In the genomic region with DNA sequence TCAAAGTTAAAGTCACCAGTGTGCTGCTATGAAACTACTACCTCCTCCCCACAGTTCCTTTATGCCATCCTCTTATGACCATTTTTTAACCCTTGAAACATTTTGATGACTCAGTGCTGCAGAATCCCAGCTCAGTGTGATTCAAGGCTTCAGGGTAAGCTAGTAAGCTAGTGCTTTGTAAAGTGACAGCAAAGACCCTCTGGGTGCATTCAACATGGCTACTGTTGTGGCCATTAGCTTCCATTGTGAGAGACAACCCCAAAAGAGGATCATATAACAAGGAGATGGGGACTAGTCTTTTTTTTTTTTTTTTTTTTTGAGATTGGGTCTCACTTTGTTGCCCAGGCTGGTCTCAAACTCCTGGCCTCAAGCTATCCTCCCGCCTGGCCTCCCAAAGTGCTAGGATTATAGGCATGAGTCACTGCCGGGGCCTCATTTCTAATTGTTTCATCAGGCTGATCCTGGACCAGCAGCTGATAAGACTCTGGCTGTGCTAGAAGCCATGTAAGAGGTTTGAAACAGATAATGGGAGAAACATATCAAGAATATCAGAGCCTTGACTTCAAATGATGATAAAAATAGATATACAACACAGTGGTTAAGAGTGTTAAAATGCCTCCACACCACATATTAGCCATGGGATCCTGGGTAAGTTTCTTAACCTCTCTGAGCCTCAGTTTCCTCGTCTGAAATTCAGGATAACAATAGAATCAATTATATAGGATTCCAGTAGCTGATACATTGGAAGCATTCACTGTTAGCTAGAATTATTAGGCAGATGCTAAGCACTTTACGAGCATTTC, we compare ENCODE assay signal across 14 cellular contexts.
A peak's percentile ranks its signal among the peaks of the same experiment; 100 is the strongest.
DNase-seq lines count a peak whose midpoint lies in the region; ATAC-seq, FAIRE-seq and TF ChIP-seq lines count a peak whose summit lies in the region.
"Had no signal": no experiment of that assay in that cellular context is flagged by ENCODE, and none has a peak within 500 bp of the region (broad histone marks: within the 10 kb centered on the region; RNA-seq: fewer than 3 reads in every experiment).

No MANE protein-coding gene starts in this region.

- peak; percentile 10 for DNase-seq in DMS53 (lab: John Stamatoyannopoulos, UW)
- DNase-seq in DMS53 treated with DMSO at 0.1 percent for 48 hours (lab: John Stamatoyannopoulos, UW; ENCODE audit: unreplicated experiment) = no peak
- peak; percentile 86 for DNase-seq in RCC 7860 (ENCODE audit: low spot score)
- DNase-seq in dedifferentiated amniotic fluid mesenchymal stem cell (ENCODE audit: extremely low spot score) = peak; percentile 61
- DNase-seq in renal cortical epithelial cell (ENCODE audit: low read depth) = peak; percentile 76
- DNase-seq in SKM-1 treated with dmso at 0.1 percent for 144 hours (lab: John Stamatoyannopoulos, UW; ENCODE audit: unreplicated experiment) = no peak
- no peak for DNase-seq in upper lobe of right lung
- DNase-seq: activated CD8-positive, alpha-beta memory T cell treated with anti-CD3 and anti-CD28 coated beads for 24 hours; foreskin melanocyte; GDM1; NCI-H2029 treated with DMSO at 0.1 percent for 48 hours; right cardiac atrium had no signal

- H3K9me3 ChIP-seq in upper lobe of right lung = no peaks in the 10 kb centered on the region

- ATAC-seq in HG03108 (IDR thresholded peaks at IDR 0.05; ENCODE audit: unreplicated experiment) (no peak), upper lobe of right lung (no peak)
- ATAC-seq: right cardiac atrium had no signal

- H3K27me3 ChIP-seq in upper lobe of right lung = no peaks in the 10 kb centered on the region

- no peak overlapping the region for H3K4me3 ChIP-seq in upper lobe of right lung

- no peak overlapping the region for H3K27ac ChIP-seq in upper lobe of right lung
- H3K27ac ChIP-seq: 22Rv1 had no signal

- H3K36me3 ChIP-seq in upper lobe of right lung = no peaks in the 10 kb centered on the region

- FAIRE-seq in RCC 7860 (lab: Jason Lieb, UNC) = peak; percentile 72

- no peak for TF ChIP-seq CTCF in upper lobe of right lung (IDR thresholded peaks at IDR 0.05)

- peaks cover 36% of the 10 kb centered on the region for H3K4me1 ChIP-seq in upper lobe of right lung

- intact Hi-C loops in upper lobe of right lung (cut with DNase I) = no loop called here

Comparison
In these comparisons a context has a peak if more than half of its experiments do, and no peak if none do; other contexts are left out.
1. DNase-seq: peak in DMS53 (single experiment), RCC 7860 (single experiment), dedifferentiated amniotic fluid mesenchymal stem cell (single experiment) and renal cortical epithelial cell (single experiment); none in DMS53 treated with DMSO at 0.1 percent for 48 hours (single experiment), SKM-1 treated with dmso at 0.1 percent for 144 hours (single experiment) and upper lobe of right lung (single experiment).